8 cellular contexts compared by ENCODE assay signal in genomic region chr17:10754109-10754508, GRCh38. TPM values are rescaled to one million over a fixed set of nuclear protein-coding genes. Genes with fewer than 3 reads are reported as not detected.
DNase-seq lines count a peak whose midpoint lies in the region; ATAC-seq and TF ChIP-seq lines count a peak whose summit lies in the region.

No MANE protein-coding gene starts in this region.

- DNase-seq in AG08395 (ENCODE audit: low spot score), result peak; percentile 29
- peak; percentile 70 for DNase-seq in glutamatergic neuron
- DNase-seq in NCI-H2227 (lab: John Stamatoyannopoulos, UW; ENCODE audit: unreplicated experiment), result no peak
- DNase-seq in putamen (ENCODE audit: low spot score), result no peak

- H3K4me3 ChIP-seq in GM12875 (ENCODE audit: low read depth, low read length), result no peak overlapping the region

- H3K36me3 Mint-ChIP-seq in glutamatergic neuron (ENCODE audit: unreplicated experiment), result peaks cover 3% of the 10 kb centered on the region

- peak; percentile 63; the same call in 1 of the 2 replicates for TF ChIP-seq CTCF in GM12875 (IDR thresholded peaks at IDR 0.05; ENCODE audit: borderline replicate concordance, insufficient read depth, low read depth, low read length)
- peak; percentile 32 for TF ChIP-seq CTCF in glutamatergic neuron (IDR thresholded peaks at IDR 0.05; ENCODE audit: partially characterized antibody, unreplicated experiment)

- no peak overlapping the region for H3K27ac Mint-ChIP-seq in glutamatergic neuron (ENCODE audit: unreplicated experiment)

- H3K4me3 Mint-ChIP-seq in glutamatergic neuron (ENCODE audit: unreplicated experiment), result no peak overlapping the region

- ATAC-seq in SK-N-SH treated with all-trans-retinoic acid at 6 μM for 48 hours (peak; percentile 72), GM21717 (IDR thresholded peaks at IDR 0.05; ENCODE audit: unreplicated experiment) (no peak), GM21786 (IDR thresholded peaks at IDR 0.05; ENCODE audit: unreplicated experiment) (no peak)

- H3K4me1 Mint-ChIP-seq in glutamatergic neuron (ENCODE audit: low read depth, unreplicated experiment), result peaks cover 8% of the 10 kb centered on the region

- peaks cover 4% of the 10 kb centered on the region for H3K27me3 Mint-ChIP-seq in glutamatergic neuron (ENCODE audit: unreplicated experiment)

- H3K9me3 Mint-ChIP-seq in glutamatergic neuron (ENCODE audit: unreplicated experiment), result peaks cover 3% of the 10 kb centered on the region

TF ChIP-seq in SK-N-SH treated with all-trans-retinoic acid at 6 μM for 48 hours, 23 proteins besides CTCF, POLR2A, EP300 and RAD21:
- TF ChIP-seq CREB5 (CRISPR knock-in tag; IDR thresholded peaks at IDR 0.05; ENCODE audit: low read depth), result no peak

RNA-seq across cellular contexts. Expression of gene TMEM220, which starts 24.3 kb away (rescaled TPM):
- 1.6 TPM for total RNA-seq in glutamatergic neuron (ENCODE audit: unreplicated experiment)

RNA-seq across cellular contexts. Expression of gene TMEM238L, which starts 49.8 kb away (rescaled TPM):
- total RNA-seq in glutamatergic neuron (ENCODE audit: unreplicated experiment), result not detected

RNA-seq across cellular contexts. Expression of gene ADPRM, which starts 56.7 kb away (rescaled TPM):
- 7.9 TPM for total RNA-seq in glutamatergic neuron (ENCODE audit: unreplicated experiment)

RNA-seq across cellular contexts. Expression of gene SCO1, which starts 56.8 kb away (rescaled TPM):
- 20.6 TPM for total RNA-seq in glutamatergic neuron (ENCODE audit: unreplicated experiment)

Comparison
In these comparisons a context has a peak if more than half of its experiments do, and no peak if none do; other contexts are left out.
1. DNase-seq: peak in AG08395 (single experiment) and glutamatergic neuron (single experiment); none in NCI-H2227 (single experiment) and putamen (single experiment).